Comparison of ENCODE assay signal across 3 cellular contexts in the genomic region with DNA sequence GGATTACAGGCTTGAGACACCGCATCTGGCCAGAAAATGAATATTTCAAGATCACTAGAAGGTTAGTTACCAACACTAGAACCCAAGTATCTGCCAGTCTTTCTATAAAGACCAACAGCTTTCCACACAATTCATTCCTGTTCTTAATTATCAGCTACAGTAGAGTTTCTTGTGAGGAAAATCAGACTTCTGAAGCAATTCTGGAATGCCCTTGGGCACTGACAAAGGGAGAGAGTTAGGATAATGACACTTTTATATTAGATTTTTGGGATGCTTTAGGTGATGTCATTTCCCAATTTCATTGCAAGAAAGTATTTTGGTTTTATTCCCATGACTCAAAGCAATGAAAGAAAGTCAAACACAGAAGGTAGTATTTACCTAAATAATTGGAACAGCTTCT.
TF ChIP-seq lines count a peak whose summit lies in the region.

No MANE protein-coding gene starts in this region.

TF ChIP-seq in SK-N-SH, 30 proteins besides CTCF, POLR2A, EP300 and RAD21:
- TF ChIP-seq GATA2 (CRISPR knock-in tag; IDR thresholded peaks at IDR 0.05) (no peak), TCF12 (IDR thresholded peaks at IDR 0.05) (no peak), NFIC (IDR thresholded peaks at IDR 0.05; ENCODE audit: borderline replicate concordance) (no peak), GABPA (IDR thresholded peaks at IDR 0.05; ENCODE audit: low read depth) (no peak), FOSL2 (IDR thresholded peaks at IDR 0.05; ENCODE audit: borderline replicate concordance, low read depth) (no peak), ELF1 (IDR thresholded peaks at IDR 0.05) (no peak), RCOR1 (IDR thresholded peaks at IDR 0.05; ENCODE audit: low read length) (no peak), FOXJ3 (CRISPR knock-in tag; IDR thresholded peaks at IDR 0.05) (no peak), EZH2phosphoT487 (IDR thresholded peaks at IDR 0.05; ENCODE audit: borderline replicate concordance, low read depth) (no peak)
- TF ChIP-seq, protein P1, sequence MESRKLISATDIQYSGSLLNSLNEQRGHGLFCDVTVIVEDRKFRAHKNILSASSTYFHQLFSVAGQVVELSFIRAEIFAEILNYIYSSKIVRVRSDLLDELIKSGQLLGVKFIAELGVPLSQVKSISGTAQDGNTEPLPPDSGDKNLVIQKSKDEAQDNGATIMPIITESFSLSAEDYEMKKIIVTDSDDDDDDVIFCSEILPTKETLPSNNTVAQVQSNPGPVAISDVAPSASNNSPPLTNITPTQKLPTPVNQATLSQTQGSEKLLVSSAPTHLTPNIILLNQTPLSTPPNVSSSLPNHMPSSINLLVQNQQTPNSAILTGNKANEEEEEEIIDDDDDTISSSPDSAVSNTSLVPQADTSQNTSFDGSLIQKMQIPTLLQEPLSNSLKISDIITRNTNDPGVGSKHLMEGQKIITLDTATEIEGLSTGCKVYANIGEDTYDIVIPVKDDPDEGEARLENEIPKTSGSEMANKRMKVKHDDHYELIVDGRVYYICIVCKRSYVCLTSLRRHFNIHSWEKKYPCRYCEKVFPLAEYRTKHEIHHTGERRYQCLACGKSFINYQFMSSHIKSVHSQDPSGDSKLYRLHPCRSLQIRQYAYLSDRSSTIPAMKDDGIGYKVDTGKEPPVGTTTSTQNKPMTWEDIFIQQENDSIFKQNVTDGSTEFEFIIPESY (IDR thresholded peaks at IDR 0.05; ENCODE audit: borderline replicate concordance, low read depth): no peak
- TF ChIP-seq, protein P2, sequence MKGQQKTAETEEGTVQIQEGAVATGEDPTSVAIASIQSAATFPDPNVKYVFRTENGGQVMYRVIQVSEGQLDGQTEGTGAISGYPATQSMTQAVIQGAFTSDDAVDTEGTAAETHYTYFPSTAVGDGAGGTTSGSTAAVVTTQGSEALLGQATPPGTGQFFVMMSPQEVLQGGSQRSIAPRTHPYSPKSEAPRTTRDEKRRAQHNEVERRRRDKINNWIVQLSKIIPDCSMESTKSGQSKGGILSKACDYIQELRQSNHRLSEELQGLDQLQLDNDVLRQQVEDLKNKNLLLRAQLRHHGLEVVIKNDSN (IDR thresholded peaks at IDR 0.05; ENCODE audit: borderline replicate concordance, low read depth): no peak
- TF ChIP-seq, protein P3, sequence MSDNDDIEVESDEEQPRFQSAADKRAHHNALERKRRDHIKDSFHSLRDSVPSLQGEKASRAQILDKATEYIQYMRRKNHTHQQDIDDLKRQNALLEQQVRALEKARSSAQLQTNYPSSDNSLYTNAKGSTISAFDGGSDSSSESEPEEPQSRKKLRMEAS (IDR thresholded peaks at IDR 0.05; ENCODE audit: low read depth): no peak
- TF ChIP-seq, protein P4, sequence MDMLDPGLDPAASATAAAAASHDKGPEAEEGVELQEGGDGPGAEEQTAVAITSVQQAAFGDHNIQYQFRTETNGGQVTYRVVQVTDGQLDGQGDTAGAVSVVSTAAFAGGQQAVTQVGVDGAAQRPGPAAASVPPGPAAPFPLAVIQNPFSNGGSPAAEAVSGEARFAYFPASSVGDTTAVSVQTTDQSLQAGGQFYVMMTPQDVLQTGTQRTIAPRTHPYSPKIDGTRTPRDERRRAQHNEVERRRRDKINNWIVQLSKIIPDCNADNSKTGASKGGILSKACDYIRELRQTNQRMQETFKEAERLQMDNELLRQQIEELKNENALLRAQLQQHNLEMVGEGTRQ (IDR thresholded peaks at IDR 0.05; ENCODE audit: borderline replicate concordance, low read depth, low read length): no peak

TF ChIP-seq in SK-N-SH treated with all-trans-retinoic acid at 6 μM for 48 hours, 23 proteins besides CTCF, POLR2A, EP300 and RAD21:
- no peak for TF ChIP-seq CSDC2 (CRISPR knock-in tag; IDR thresholded peaks at IDR 0.05)
- TF ChIP-seq GLIS3 (CRISPR knock-in tag; IDR thresholded peaks at IDR 0.05): no peak
- no peak for TF ChIP-seq RARB (CRISPR knock-in tag; IDR thresholded peaks at IDR 0.05)
- no peak for TF ChIP-seq ZFP3 (CRISPR knock-in tag; IDR thresholded peaks at IDR 0.05)
- TF ChIP-seq, protein P5, sequence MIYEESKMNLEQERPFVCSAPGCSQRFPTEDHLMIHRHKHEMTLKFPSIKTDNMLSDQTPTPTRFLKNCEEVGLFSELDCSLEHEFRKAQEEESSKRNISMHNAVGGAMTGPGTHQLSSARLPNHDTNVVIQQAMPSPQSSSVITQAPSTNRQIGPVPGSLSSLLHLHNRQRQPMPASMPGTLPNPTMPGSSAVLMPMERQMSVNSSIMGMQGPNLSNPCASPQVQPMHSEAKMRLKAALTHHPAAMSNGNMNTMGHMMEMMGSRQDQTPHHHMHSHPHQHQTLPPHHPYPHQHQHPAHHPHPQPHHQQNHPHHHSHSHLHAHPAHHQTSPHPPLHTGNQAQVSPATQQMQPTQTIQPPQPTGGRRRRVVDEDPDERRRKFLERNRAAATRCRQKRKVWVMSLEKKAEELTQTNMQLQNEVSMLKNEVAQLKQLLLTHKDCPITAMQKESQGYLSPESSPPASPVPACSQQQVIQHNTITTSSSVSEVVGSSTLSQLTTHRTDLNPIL (CRISPR knock-in tag; IDR thresholded peaks at IDR 0.05; ENCODE audit: low read depth): no peak
- TF ChIP-seq SNAI2 (CRISPR knock-in tag; IDR thresholded peaks at IDR 0.05): no peak
- TF ChIP-seq, protein P6, sequence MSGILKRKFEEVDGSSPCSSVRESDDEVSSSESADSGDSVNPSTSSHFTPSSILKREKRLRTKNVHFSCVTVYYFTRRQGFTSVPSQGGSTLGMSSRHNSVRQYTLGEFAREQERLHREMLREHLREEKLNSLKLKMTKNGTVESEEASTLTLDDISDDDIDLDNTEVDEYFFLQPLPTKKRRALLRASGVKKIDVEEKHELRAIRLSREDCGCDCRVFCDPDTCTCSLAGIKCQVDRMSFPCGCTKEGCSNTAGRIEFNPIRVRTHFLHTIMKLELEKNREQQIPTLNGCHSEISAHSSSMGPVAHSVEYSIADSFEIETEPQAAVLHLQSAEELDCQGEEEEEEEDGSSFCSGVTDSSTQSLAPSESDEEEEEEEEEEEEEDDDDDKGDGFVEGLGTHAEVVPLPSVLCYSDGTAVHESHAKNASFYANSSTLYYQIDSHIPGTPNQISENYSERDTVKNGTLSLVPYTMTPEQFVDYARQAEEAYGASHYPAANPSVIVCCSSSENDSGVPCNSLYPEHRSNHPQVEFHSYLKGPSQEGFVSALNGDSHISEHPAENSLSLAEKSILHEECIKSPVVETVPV (CRISPR knock-in tag; IDR thresholded peaks at IDR 0.05): no peak
- no peak for TF ChIP-seq TCF4 (CRISPR knock-in tag; IDR thresholded peaks at IDR 0.05; ENCODE audit: borderline replicate concordance)
TF ChIP-seq in SK-N-SH treated with all-trans-retinoic acid at 6 μM for 48 hours: peak in this region for 0.

TF ChIP-seq in IMR-90, 13 proteins besides CTCF, POLR2A, EP300 and RAD21:
- TF ChIP-seq BHLHE40 (IDR thresholded peaks at IDR 0.05; ENCODE audit: low read depth, low read length) (no peak), CEBPB (IDR thresholded peaks at IDR 0.05; ENCODE audit: low read depth, low read length) (no peak)
- TF ChIP-seq, protein P7, sequence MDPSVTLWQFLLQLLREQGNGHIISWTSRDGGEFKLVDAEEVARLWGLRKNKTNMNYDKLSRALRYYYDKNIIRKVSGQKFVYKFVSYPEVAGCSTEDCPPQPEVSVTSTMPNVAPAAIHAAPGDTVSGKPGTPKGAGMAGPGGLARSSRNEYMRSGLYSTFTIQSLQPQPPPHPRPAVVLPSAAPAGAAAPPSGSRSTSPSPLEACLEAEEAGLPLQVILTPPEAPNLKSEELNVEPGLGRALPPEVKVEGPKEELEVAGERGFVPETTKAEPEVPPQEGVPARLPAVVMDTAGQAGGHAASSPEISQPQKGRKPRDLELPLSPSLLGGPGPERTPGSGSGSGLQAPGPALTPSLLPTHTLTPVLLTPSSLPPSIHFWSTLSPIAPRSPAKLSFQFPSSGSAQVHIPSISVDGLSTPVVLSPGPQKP (IDR thresholded peaks at IDR 0.05; ENCODE audit: borderline replicate concordance, low read depth, low read length): no peak
